8 cellular contexts compared by ENCODE assay signal in the genomic region with DNA sequence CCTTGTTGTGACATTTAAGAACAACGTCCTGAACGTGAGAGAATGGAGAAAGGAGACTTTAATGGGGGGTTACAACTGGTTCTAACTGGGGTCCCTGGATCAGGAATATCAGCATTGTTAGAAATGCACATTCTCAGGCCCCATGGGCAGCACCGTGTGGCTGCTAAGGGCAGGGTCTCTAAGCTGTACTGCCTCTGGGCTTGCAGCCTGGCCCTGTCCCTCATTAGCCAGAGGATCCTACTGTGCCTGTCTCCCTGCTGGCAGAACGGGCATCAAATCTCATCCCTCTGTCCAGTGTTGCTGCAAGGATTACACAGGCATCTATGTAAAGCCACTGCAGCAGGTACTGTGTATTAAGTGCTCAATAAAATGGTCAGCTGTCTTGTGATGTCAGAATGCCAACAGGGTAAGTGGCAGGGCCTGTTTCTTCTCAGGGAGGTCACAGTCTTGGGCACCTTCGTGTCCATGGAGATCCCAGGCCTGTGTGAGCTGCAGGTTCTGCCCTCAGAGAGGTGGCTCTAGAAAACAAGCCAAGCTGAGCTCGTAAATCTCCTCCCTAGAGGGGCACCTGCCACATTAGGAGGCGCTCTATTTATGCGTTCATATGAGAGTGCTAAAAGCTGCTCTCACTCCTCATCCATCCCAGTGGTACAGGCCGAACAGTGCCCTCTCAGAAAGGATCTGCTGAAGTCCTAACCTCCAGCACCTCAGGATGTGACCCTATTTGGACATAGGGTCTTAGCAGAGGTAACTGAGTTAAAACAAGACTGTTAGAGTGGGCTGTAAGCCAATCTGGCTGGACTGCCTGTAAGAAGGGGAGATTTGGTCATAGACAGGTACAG.
A peak's percentile ranks its signal among the peaks of the same experiment; 100 is the strongest.
DNase-seq lines count a peak whose midpoint lies in the region; ATAC-seq and TF ChIP-seq lines count a peak whose summit lies in the region.

No MANE protein-coding gene starts in this region.

- peaks cover 31 to 47% of the 10 kb centered on the region in 2 donors for H3K4me1 ChIP-seq in adrenal gland (replicated peaks in 1 of 2)
- H3K4me1 ChIP-seq in foreskin keratinocyte: no peaks in the 10 kb centered on the region

- peak in 1 of 6 experiments; percentile 8 for TF ChIP-seq CTCF in adrenal gland (IDR thresholded peaks at IDR 0.05)
- no peak for TF ChIP-seq CTCF in foreskin keratinocyte (conservative IDR thresholded peaks at IDR 0.05)

- DNase-seq in adrenal gland: peak in 2 of 7 donors; percentile 20 to 51
- DNase-seq in AG20443 (ENCODE audit: low spot score): no peak
- no peak for DNase-seq in foreskin keratinocyte
- DNase-seq in effector CD8-positive, alpha-beta T cell (lab: John Stamatoyannopoulos, UW): no peak
- DNase-seq in anterior cingulate cortex (lab: John Stamatoyannopoulos, UW): no peak

- no peak for TF ChIP-seq POLR2A in adrenal gland (IDR thresholded peaks at IDR 0.05)

- no peaks in the 10 kb centered on the region for H3K36me3 ChIP-seq in adrenal gland (replicated peaks in 1 of 2)

- H3K27ac ChIP-seq in adrenal gland (peak overlapping the region in 3 of 5 donors; percentile 58 to 84 (median 58)), foreskin keratinocyte (no peak overlapping the region)

- intact Hi-C loops in adrenal gland (cut with DNase I): no loop called here

- no peak overlapping the region for H3K4me3 ChIP-seq in adrenal gland

- no peaks in the 10 kb centered on the region for H3K9me3 ChIP-seq in adrenal gland (replicated peaks in 1 of 3)

- ATAC-seq in GM18502 (IDR thresholded peaks at IDR 0.05; ENCODE audit: poor library complexity, unreplicated experiment): peak; percentile 51
- ATAC-seq in GM19467 (IDR thresholded peaks at IDR 0.05; ENCODE audit: unreplicated experiment): peak; percentile 36
- ATAC-seq in HG03045 (IDR thresholded peaks at IDR 0.05; ENCODE audit: unreplicated experiment): peak; percentile 48
- ATAC-seq in foreskin keratinocyte: no peak

- H3K27me3 ChIP-seq in adrenal gland (no peaks in the 10 kb centered on the region), foreskin keratinocyte (no peaks in the 10 kb centered on the region)

- 60 to 83% (median 78%) methylated on average over 6 to 9 of the region's 9 CpGs for WGBS in adrenal gland, 4 donors
